Comparison of ENCODE assay signal across 10 cellular contexts in the genomic region with DNA sequence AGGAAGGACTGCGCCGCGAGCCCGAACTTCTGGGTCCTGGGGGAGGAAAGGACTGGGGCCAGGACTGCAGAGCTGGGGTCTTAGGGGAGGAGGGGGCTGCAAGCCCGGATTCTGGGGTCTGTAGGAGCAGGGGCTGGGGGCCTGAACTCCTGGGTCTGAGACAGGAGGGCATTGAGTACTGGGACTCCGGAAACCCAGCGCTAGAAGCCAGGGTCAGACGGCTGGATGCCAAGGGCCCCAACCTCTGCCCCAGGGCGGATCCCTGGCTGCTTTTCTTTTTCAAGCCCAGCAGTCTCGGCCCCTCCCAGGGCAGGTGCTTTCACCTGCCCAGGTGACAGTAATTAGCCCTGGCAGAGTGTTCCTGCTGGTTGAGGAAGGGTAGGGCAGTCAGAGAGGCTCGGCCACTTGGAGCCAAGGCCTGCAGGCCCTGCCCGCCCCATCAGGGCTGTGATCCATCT. TPM values are rescaled to one million over a fixed set of nuclear protein-coding genes. Genes with fewer than 3 reads are reported as not detected.
DNase-seq lines count a peak whose midpoint lies in the region; ATAC-seq and TF ChIP-seq lines count a peak whose summit lies in the region.
"Had no signal": no experiment of that assay in that cellular context is flagged by ENCODE, and none has a peak within 500 bp of the region (broad histone marks: within the 10 kb centered on the region; RNA-seq: fewer than 3 reads in every experiment).

No MANE protein-coding gene starts in this region.

- no peaks in the 10 kb centered on the region for H4K20me1 ChIP-seq in HCT116 (ENCODE audit: insufficient read depth)

- TF ChIP-seq POLR2A in HCT116 (IDR thresholded peaks at IDR 0.05; ENCODE audit: borderline replicate concordance, extremely low read depth, insufficient read depth, insufficient read length) (no peak), gastrocnemius medialis (IDR thresholded peaks at IDR 0.05) (no peak), erythroblast (IDR thresholded peaks at IDR 0.05; ENCODE audit: low read length) (no peak)

- no peaks in the 10 kb centered on the region for H3K9me2 ChIP-seq in HCT116 (ENCODE audit: insufficient read depth)

- no peak overlapping the region for H3K27ac Mint-ChIP-seq in nephron progenitor cell
- no peak overlapping the region for H3K27ac Mint-ChIP-seq in T-helper 17 cell

- H2AFZ ChIP-seq in HCT116 (ENCODE audit: low read depth, low read length, poor library complexity, severe bottlenecking), result no peak overlapping the region

- in situ Hi-C loops in gastrocnemius medialis (cut with MboI; ENCODE audit: low sequenced_read_pairs in 4 of 4), result no loop called here

- intact Hi-C loops in HCT116 (cut with micrococcal nuclease), result no loop called here
- intact Hi-C loops in gastrocnemius medialis (cut with DNase I; ENCODE audit: low total_unique reads), result loop anchor here (1.0 to 10.0 kb wide), 3 partner anchors 29 to 279 kb away; no protein-coding TSS in a partner anchor

- 0 out of 2 replicates have a peak, but pooled peaks cover 8% of the 10 kb centered on the region for H3K79me2 ChIP-seq in HCT116 (ENCODE audit: insufficient read depth, low read length)

- H3K4me3 ChIP-seq in HCT116 (replicated peaks in 1 of 2; ENCODE audit: low read depth in 1 of 2, low read length in 2 of 2) (peak overlapping the region; percentile 59 to 65), iPS-18a (ENCODE audit: low read length) (peak overlapping the region; percentile 57), gastrocnemius medialis (peak overlapping the region; percentile 70 to 95 (median 75))

- POLR2A ChIA-PET in HCT116 (lab: Charles Lee), result interaction anchor here (1.4 kb wide), 1 partner anchor 10 kb away, joined by 5 read pairs; no protein-coding TSS in a partner anchor

- peaks cover 4% of the 10 kb centered on the region for H3K9me3 Mint-ChIP-seq in nephron progenitor cell

- H3K36me3 Mint-ChIP-seq in nephron progenitor cell (ENCODE audit: low read depth) (no peaks in the 10 kb centered on the region), T-helper 17 cell (ENCODE audit: low read depth) (peaks cover 5% of the 10 kb centered on the region)

- no peak for TF ChIP-seq RAD21 in HCT116 (IDR thresholded peaks at IDR 0.05; ENCODE audit: low read depth)

- H3K9ac ChIP-seq in HCT116 (ENCODE audit: low read length) (peak overlapping the region; percentile 68), iPS-18a (ENCODE audit: low read length) (peak overlapping the region; percentile 27)

- H3K27me3 ChIP-seq in HCT116 (ENCODE audit: insufficient read depth, low read length), result no peaks in the 10 kb centered on the region
- H3K27me3 ChIP-seq in iPS-18a (ENCODE audit: control insufficient read depth, insufficient read depth, low read length), result peaks cover 15% of the 10 kb centered on the region
- H3K27me3 ChIP-seq in gastrocnemius medialis, result no peaks in the 10 kb centered on the region

- H3K4me3 Mint-ChIP-seq in nephron progenitor cell (no peak overlapping the region), T-helper 17 cell (no peak overlapping the region)

- peak overlapping the region; percentile 92 for H3K4me2 ChIP-seq in HCT116 (ENCODE audit: low read length)

- DNase-seq in HCT116 (ENCODE audit: low read depth, low spot score) (no peak), NCI-H69 (lab: John Stamatoyannopoulos, UW) (peak; percentile 82), gastrocnemius medialis (no peak), nephron progenitor cell (no peak), erythroblast (lab: John Stamatoyannopoulos, UW) (no peak), T-helper 17 cell (no peak)
- DNase-seq: occipital lobe had no signal

- no TSS peak for BruUV-seq in HCT116 (replicated peaks; lab: Mats Ljungman, UMichigan)

- CTCF ChIA-PET in HCT116 (lab: Charles Lee), result interaction anchor here (1.0 to 1.7 kb wide), 2 partner anchors 9 to 58 kb away, joined by 4 to 7 read pairs; no protein-coding TSS in a partner anchor

- H3K4me1 Mint-ChIP-seq in nephron progenitor cell, result peaks cover 3% of the 10 kb centered on the region
- H3K4me1 Mint-ChIP-seq in T-helper 17 cell, result no peaks in the 10 kb centered on the region

- 0 out of 2 replicates have a peak, but pooled peaks have one; percentile 0 for ATAC-seq in HCT116
- no peak for ATAC-seq in gastrocnemius medialis
- ATAC-seq in T-helper 17 cell, result no peak
- ATAC-seq in HG03460 (IDR thresholded peaks at IDR 0.05; ENCODE audit: unreplicated experiment), result no peak
- ATAC-seq: activated CD4-positive, CD25-positive, alpha-beta regulatory T cell treated with anti-CD3 and anti-CD28 coated beads, Interleukin-2, amount 50 U/mL, for 24 hours had no signal

- H3K9me3 ChIP-seq in HCT116 (ENCODE audit: control insufficient read depth in 1 of 2, insufficient read depth in 1 of 2, low read depth in 1 of 2, low read length in 2 of 2), result no peaks in the 10 kb centered on the region
- no peaks in the 10 kb centered on the region for H3K9me3 ChIP-seq in iPS-18a (ENCODE audit: control insufficient read depth, low read depth, low read length)
- no peaks in the 10 kb centered on the region for H3K9me3 ChIP-seq in gastrocnemius medialis
- H3K9me3 ChIP-seq in T-helper 17 cell (ENCODE audit: control insufficient read depth, low read length, poor library complexity, severe bottlenecking), result no peaks in the 10 kb centered on the region

- H3K27ac ChIP-seq in HCT116 (ENCODE audit: low read depth, low read length) (peak overlapping the region; percentile 28; the same call in 1 of the 2 replicates), iPS-18a (ENCODE audit: low read length) (no peak overlapping the region), gastrocnemius medialis (peak overlapping the region; percentile 95 to 99 (median 98))

- TF ChIP-seq CTCF in HCT116 (IDR thresholded peaks at IDR 0.05 in 2 of 3, conservative IDR thresholded peaks at IDR 0.05 in 1 of 3; ENCODE audit: borderline replicate concordance in 1 of 3, insufficient read depth in 1 of 3, low read depth in 2 of 3, low read length in 2 of 3), result no peak
- no peak for TF ChIP-seq CTCF in gastrocnemius medialis (IDR thresholded peaks at IDR 0.05 in 4 of 5, conservative IDR thresholded peaks at IDR 0.05 in 1 of 5)
- no peak for TF ChIP-seq CTCF in nephron progenitor cell (IDR thresholded peaks at IDR 0.05)

- RAD21 ChIA-PET in HCT116 (lab: Charles Lee; ENCODE audit: low non-redundant PET in 1 of 2, low total read pairs in 2 of 2, uncharacterized antibody in 2 of 2, unreplicated experiment in 2 of 2), result no interaction called here

- H3K36me3 ChIP-seq in HCT116 (ENCODE audit: control insufficient read depth in 1 of 2, insufficient read depth in 2 of 2, low read length in 2 of 2) (peaks cover 0 to 2% of the 10 kb centered on the region in 2 experiments; a peak in 1 of 4 replicates), iPS-18a (ENCODE audit: control insufficient read depth, low read depth, low read length) (no peaks in the 10 kb centered on the region), gastrocnemius medialis (no peaks in the 10 kb centered on the region)

- H3K27me3 Mint-ChIP-seq in nephron progenitor cell (ENCODE audit: low read depth, poor library complexity) (peaks cover 64% of the 10 kb centered on the region), T-helper 17 cell (peaks cover 45% of the 10 kb centered on the region)

- peaks cover 21 to 30% of the 10 kb centered on the region in 2 experiments for H3K4me1 ChIP-seq in HCT116 (ENCODE audit: control insufficient read depth in 1 of 2, insufficient read depth in 2 of 2, low read length in 2 of 2)
- peaks cover 3% of the 10 kb centered on the region for H3K4me1 ChIP-seq in iPS-18a (ENCODE audit: control insufficient read depth, low read depth, low read length)
- peaks cover 18 to 21% of the 10 kb centered on the region in 2 donors for H3K4me1 ChIP-seq in gastrocnemius medialis

TF ChIP-seq in HCT116, 20 proteins besides CTCF, POLR2A, EP300 and RAD21:
- no peak for TF ChIP-seq POLR2AphosphoS5 (IDR thresholded peaks at IDR 0.05; ENCODE audit: low read depth, low read length)
- no peak for TF ChIP-seq ZNF274 (IDR thresholded peaks at IDR 0.05; ENCODE audit: low read depth, low read length)
- no peak for TF ChIP-seq CEBPB (IDR thresholded peaks at IDR 0.05; ENCODE audit: low read depth)
- TF ChIP-seq TCF7L2 (IDR thresholded peaks at IDR 0.05; ENCODE audit: borderline replicate concordance, extremely low read depth, insufficient read depth, insufficient read length), result no peak
- no peak for TF ChIP-seq CBX3 (IDR thresholded peaks at IDR 0.05; ENCODE audit: low read depth)
- no peak for TF ChIP-seq EGR1 (IDR thresholded peaks at IDR 0.05; ENCODE audit: low read depth)

RNA-seq across cellular contexts. Expression of a gene that starts 2.3 kb away (rescaled TPM):
- total RNA-seq in HCT116 (2021; ENCODE audit: unreplicated experiment) (60.1 TPM), gastrocnemius medialis (100 to 1,000 TPM; 103 to 174 (median 141) TPM), T-helper 17 cell (not detected)
- 56.7 and 59.5 TPM in 2 replicates for polyA plus RNA-seq in HCT116 (2012)

RNA-seq across cellular contexts. Expression of a gene that starts 42.6 kb away (rescaled TPM):
- total RNA-seq in HCT116 (2021; ENCODE audit: unreplicated experiment) (not detected), gastrocnemius medialis (not detected), T-helper 17 cell (not detected)
- polyA plus RNA-seq in HCT116 (2012), result not detected in 2 replicates
- total RNA-seq: occipital lobe had no signal

Comparison
In these comparisons a context has a peak if more than half of its experiments do, and no peak if none do; other contexts are left out.
1. RNA of a gene that starts 2.3 kb away (total RNA-seq): 103 to 174 TPM in gastrocnemius medialis and 60.1 TPM in HCT116 (single experiment); not detected in T-helper 17 cell; every median in the first group is over 10 times any median in the second.
2. Peak in every context shown above with its lines, with median percentiles within 50 percentile points of each other: H3K4me3 ChIP-seq.